In genomic region chrX:21839334-21840198, GRCh38 we compare ENCODE assay signal across 8 cellular contexts. TPM values are rescaled to one million over a fixed set of nuclear protein-coding genes. Genes with fewer than 3 reads are reported as not detected.
A peak's percentile ranks its signal among the peaks of the same experiment; 100 is the strongest.
DNase-seq lines count a peak whose midpoint lies in the region; ATAC-seq and TF ChIP-seq lines count a peak whose summit lies in the region.

Gene MBTPS2, plus strand, starts transcription at chrX:21839617. Its CDS starts 118 bp downstream, at chrX:21839735.

- no peaks in the 10 kb centered on the region for H3K9me3 ChIP-seq in NT2/D1 (ENCODE audit: insufficient read depth, low read length)

- H3K9ac ChIP-seq in NT2/D1 (ENCODE audit: insufficient read length, low read depth): peak within 1 kb of the TSS; percentile 99

- H3K4me3 ChIP-seq in NT2/D1 (ENCODE audit: insufficient read length, low read depth): peak within 1 kb of the TSS; percentile 88

- no peaks in the 10 kb centered on the region for H3K27me3 Mint-ChIP-seq in Calu3 (ENCODE audit: unreplicated experiment)
- peaks cover 3% of the 10 kb centered on the region for H3K27me3 Mint-ChIP-seq in endothelial cell (ENCODE audit: unreplicated experiment)
- no peaks in the 10 kb centered on the region for H3K27me3 Mint-ChIP-seq in mesothelial cell of epicardium (ENCODE audit: low read depth)

- no peaks in the 10 kb centered on the region for H3K27me3 ChIP-seq in NT2/D1 (ENCODE audit: insufficient read depth, insufficient read length)

- intact Hi-C loops in Calu3 (cut with micrococcal nuclease; ENCODE audit: unreplicated experiment): loop anchor here (5.0 kb wide), 2 partner anchors 42 to 133 kb away; no protein-coding TSS in a partner anchor

- no peaks in the 10 kb centered on the region for H3K4me1 ChIP-seq in NT2/D1 (ENCODE audit: insufficient read depth, insufficient read length)

- BruUV-seq in Calu3 (replicated peaks; lab: Mats Ljungman, UMichigan): no TSS peak

- H3K4me1 Mint-ChIP-seq in Calu3 (ENCODE audit: low read depth, unreplicated experiment): no peaks in the 10 kb centered on the region
- peaks cover under 1% of the 10 kb centered on the region for H3K4me1 Mint-ChIP-seq in endothelial cell (ENCODE audit: unreplicated experiment)
- H3K4me1 Mint-ChIP-seq in mesothelial cell of epicardium: peaks cover 4% of the 10 kb centered on the region

- H3K36me3 Mint-ChIP-seq in Calu3 (ENCODE audit: insufficient read depth, unreplicated experiment) (peaks cover 15% of the 10 kb centered on the region), endothelial cell (ENCODE audit: low read depth, unreplicated experiment) (no peaks in the 10 kb centered on the region), mesothelial cell of epicardium (no peaks in the 10 kb centered on the region)

- peak; percentile 84 for DNase-seq in Calu3
- DNase-seq in HUDEP-2 (lab: John Stamatoyannopoulos, UW; ENCODE audit: unreplicated experiment in 76 of 76): peak; percentile 1 to 80 (median 62)
- peak; percentile 87 for DNase-seq in NT2/D1 (ENCODE audit: low read depth, low spot score)
- DNase-seq in activated CD8-positive, alpha-beta memory T cell treated with anti-CD3 and anti-CD28 coated beads, Interleukin-2, amount 50 U/mL, for 1 hour (ENCODE audit: extremely low read depth): peak; percentile 38
- peak; percentile 77 for DNase-seq in endothelial cell (ENCODE audit: low spot score)
- DNase-seq in mesothelial cell of epicardium (ENCODE audit: low spot score in 2 of 2, unreplicated experiment in 2 of 2): peak; percentile 49 to 82
- DNase-seq in stimulated activated CD8-positive, alpha-beta memory T cell treated with anti-CD3 and anti-CD28 coated beads, Interleukin-15, amount 100 ng/mL, for 4 hours (ENCODE audit: low read depth in 2 of 2): peak; percentile 51 to 58

- H3K9me3 Mint-ChIP-seq in Calu3 (ENCODE audit: low read depth, unreplicated experiment) (no peaks in the 10 kb centered on the region), endothelial cell (ENCODE audit: unreplicated experiment) (no peaks in the 10 kb centered on the region), mesothelial cell of epicardium (no peaks in the 10 kb centered on the region)

- peaks cover 26% of the 10 kb centered on the region for H3K36me3 ChIP-seq in NT2/D1 (ENCODE audit: insufficient read depth, insufficient read length, low read length)

- ATAC-seq in GM21390 (IDR thresholded peaks at IDR 0.05; ENCODE audit: unreplicated experiment): peak; percentile 85

- TF ChIP-seq CTCF in Calu3 (IDR thresholded peaks at IDR 0.05; ENCODE audit: unreplicated experiment) (no peak), endothelial cell (IDR thresholded peaks at IDR 0.05; ENCODE audit: unreplicated experiment) (no peak), mesothelial cell of epicardium (IDR thresholded peaks at IDR 0.05; ENCODE audit: unreplicated experiment) (no peak)

- H3K27ac Mint-ChIP-seq in Calu3 (ENCODE audit: unreplicated experiment) (peak within 1 kb of the TSS; percentile 83), endothelial cell (ENCODE audit: unreplicated experiment) (peak within 1 kb of the TSS; percentile 91), mesothelial cell of epicardium (peak within 1 kb of the TSS; percentile 95)

- peak within 1 kb of the TSS; percentile 86 for H3K4me3 Mint-ChIP-seq in Calu3 (ENCODE audit: low read depth, unreplicated experiment)
- H3K4me3 Mint-ChIP-seq in endothelial cell (ENCODE audit: unreplicated experiment): peak within 1 kb of the TSS; percentile 92
- peak within 1 kb of the TSS; percentile 90 for H3K4me3 Mint-ChIP-seq in mesothelial cell of epicardium

- CTCF ChIA-PET in Calu3 (lab: Charles Lee): interaction anchor here (1.2 to 1.5 kb wide), 3 partner anchors 41 to 136 kb away, joined by 3 to 7 read pairs (median 3); no protein-coding TSS in a partner anchor

RNA-seq across cellular contexts. Expression of gene MBTPS2, which starts in this region (rescaled TPM):
- total RNA-seq in Calu3 (2022) (27.6 and 29.7 TPM in 2 replicates), endothelial cell (ENCODE audit: unreplicated experiment) (9.4 TPM), mesothelial cell of epicardium (20.8 to 22.1 TPM (median 21.1 TPM) in 3 replicates)

Comparison
In these comparisons a context has a peak if more than half of its experiments do, and no peak if none do; other contexts are left out.
1. Peak in every context shown above with its lines: DNase-seq, ATAC-seq and H3K4me3 ChIP-seq.